Comparison of ENCODE assay signal across 9 cellular contexts in genomic region chr16:88650749-88651275, GRCh38. TPM values are rescaled to one million over a fixed set of nuclear protein-coding genes. Genes with fewer than 3 reads are reported as not detected.
DNase-seq lines count a peak whose midpoint lies in the region; ATAC-seq, FAIRE-seq and TF ChIP-seq lines count a peak whose summit lies in the region.
"Had no signal": no experiment of that assay in that cellular context is flagged by ENCODE, and none has a peak within 500 bp of the region (broad histone marks: within the 10 kb centered on the region; RNA-seq: fewer than 3 reads in every experiment).

CYBA (minus strand) TSS chr16:88651053; CDS start chr16:88651013, 40 bp downstream.

- peak; percentile 85 for TF ChIP-seq POLR2A in GM12878 (IDR thresholded peaks at IDR 0.05; ENCODE audit: low read depth, low read length)

- intact Hi-C loops in GM12878 (cut with micrococcal nuclease; ENCODE audit: unreplicated experiment) (loop anchor here (1.0 to 5.0 kb wide), 4 partner anchors 12 to 161 kb away; partner anchors contain the start of genes APRT, CTU2, MVD and RNF166), PC-3 (cut with micrococcal nuclease) (no loop called here)

- TF ChIP-seq RAD21 in GM12878 (IDR thresholded peaks at IDR 0.05; ENCODE audit: insufficient read depth, low read depth, low read length) = no peak

- H3K36me3 ChIP-seq in GM12878 (ENCODE audit: control insufficient read depth in 2 of 2, insufficient read depth in 2 of 2, low read length in 1 of 2) (peaks cover 0 to 9% of the 10 kb centered on the region in 2 experiments), PC-3 (ENCODE audit: low read depth, low read length) (no peaks in the 10 kb centered on the region)

- peak; percentile 31 for FAIRE-seq in GM12878 (lab: Jason Lieb, UNC)

- H3K9ac ChIP-seq in GM12878 (ENCODE audit: control insufficient read depth, insufficient read depth, low read length) = peak within 1 kb of the TSS; percentile 87
- H3K9ac ChIP-seq in PC-3 (ENCODE audit: low read length) = no peak within 1 kb of the TSS

- H3K27ac ChIP-seq in GM12878 (ENCODE audit: control insufficient read depth, insufficient read depth) (peak within 1 kb of the TSS; percentile 96), PC-3 (ENCODE audit: low read length) (no peak within 1 kb of the TSS)
- H3K27ac ChIP-seq: epithelial cell of prostate had no signal

- TF ChIP-seq EP300 in GM12878 (IDR thresholded peaks at IDR 0.05; ENCODE audit: borderline replicate concordance in 1 of 2, control insufficient read depth in 1 of 2, low read depth in 2 of 2, low read length in 2 of 2) = no peak

- H2AFZ ChIP-seq in GM12878 (ENCODE audit: control insufficient read depth, low read depth, low read length) (peak within 1 kb of the TSS; percentile 12; the same call in 1 of the 2 replicates), PC-3 (ENCODE audit: low read length) (no peak within 1 kb of the TSS)

- BruUV-seq in GM12878 (replicated peaks; lab: Mats Ljungman, UMichigan) = no TSS peak
- BruUV-seq in PC-3 (replicated peaks; lab: Mats Ljungman, UMichigan) = no TSS peak

- no peaks in the 10 kb centered on the region for H3F3A ChIP-seq in PC-3 (ENCODE audit: low read length, unreplicated experiment)

- peak; percentile 35 for DNase-seq in COLO829 (ENCODE audit: low spot score)
- DNase-seq in T-helper 22 cell (ENCODE audit: low read depth) = peak; percentile 72
- DNase-seq in GM12878 (ENCODE audit: low read depth, low spot score) = peak; percentile 49
- DNase-seq in iPS-NIHi7 (ENCODE audit: extremely low spot score) = peak; percentile 93
- DNase-seq in stimulated activated CD4-positive, alpha-beta T cell treated with anti-CD3 and anti-CD28 coated beads, Interleukin-15, amount 100 ng/mL, for 1 hour (ENCODE audit: low read depth in 1 of 2, low spot score in 1 of 2) = peak; percentile 64 to 67
- no peak for DNase-seq in PC-3

- H3K9me3 ChIP-seq in GM12878 (replicated peaks; ENCODE audit: control insufficient read depth, insufficient read depth, low read length) = no peaks in the 10 kb centered on the region
- H3K9me3 ChIP-seq in PC-3 (ENCODE audit: low read length) = no peaks in the 10 kb centered on the region

- H3K4me1 ChIP-seq in GM12878 (ENCODE audit: control insufficient read depth, insufficient read depth, low read length) (peaks cover 22% of the 10 kb centered on the region), PC-3 (ENCODE audit: insufficient read depth, low read length) (no peaks in the 10 kb centered on the region)

- H3K4me2 ChIP-seq in GM12878 (ENCODE audit: control insufficient read depth, insufficient read depth) (peak within 1 kb of the TSS; percentile 95), PC-3 (ENCODE audit: low read length) (no peak within 1 kb of the TSS)

- RAD21 ChIA-PET in GM12878 (lab: Charles Lee; ENCODE audit: unreplicated experiment) = interaction anchor here (1.2 kb wide), 1 partner anchor 15 kb away, joined by 3 read pairs; no protein-coding TSS in a partner anchor

- H4K20me1 ChIP-seq in GM12878 (ENCODE audit: control insufficient read depth, insufficient read depth) = peaks cover 3% of the 10 kb centered on the region; the same call in 1 of the 2 replicates
- no peaks in the 10 kb centered on the region for H4K20me1 ChIP-seq in PC-3 (ENCODE audit: low read length)

- in situ Hi-C loops in GM12878 (cut with MboI) = no loop called here

- peak; percentile 70 for ATAC-seq in GM19452 (IDR thresholded peaks at IDR 0.05; ENCODE audit: unreplicated experiment)
- peak; percentile 64 for ATAC-seq in HG03571 (IDR thresholded peaks at IDR 0.05; ENCODE audit: unreplicated experiment)
- ATAC-seq in GM12878 = peak; percentile 84
- ATAC-seq in PC-3 = no peak

- no peaks in the 10 kb centered on the region for H3K27me3 ChIP-seq in GM12878 (replicated peaks in 1 of 2; ENCODE audit: control insufficient read depth in 2 of 2, insufficient read depth in 2 of 2, low read length in 1 of 2)
- no peaks in the 10 kb centered on the region for H3K27me3 ChIP-seq in PC-3 (ENCODE audit: low read length)

- 1% methylated on average over 28 of the region's 41 CpGs for WGBS in GM12878 (ENCODE audit: insufficient coverage, insufficient replicate concordance, low lambda C conversion rate, missing lambda C conversion rate)

- H3K79me2 ChIP-seq in GM12878 (ENCODE audit: control insufficient read depth, insufficient read depth, low read length) (peaks cover 36% of the 10 kb centered on the region), PC-3 (ENCODE audit: low read length) (no peaks in the 10 kb centered on the region)

- SMC1A ChIA-PET in GM12878 (lab: Charles Lee; ENCODE audit: uncharacterized antibody, unreplicated experiment) = no interaction called here

- TF ChIP-seq CTCF in GM12878 (IDR thresholded peaks at IDR 0.05 in 2 of 3, conservative IDR thresholded peaks at IDR 0.05 in 1 of 3; ENCODE audit: control insufficient read depth in 2 of 3, extremely low read depth in 1 of 3, insufficient read depth in 1 of 3, low read depth in 3 of 3, low read length in 3 of 3) = no peak
- no peak for TF ChIP-seq CTCF in PC-3 (conservative IDR thresholded peaks at IDR 0.05; ENCODE audit: low read depth, low read length)

- POLR2A ChIA-PET in GM12878 (lab: Charles Lee) = interaction anchor here (0.5 to 2.6 kb wide), 6 partner anchors 11 to 432 kb away, joined by 3 to 8 read pairs (median 6); partner anchors contain the start of gene MVD
- POLR2A ChIA-PET in PC-3 (lab: Charles Lee; ENCODE audit: unreplicated experiment) = no interaction called here

- CTCF ChIA-PET in GM12878 (lab: Yijun Ruan, JAX) = no interaction called here
- CTCF ChIA-PET in PC-3 (lab: Charles Lee) = no interaction called here

- no peaks in the 10 kb centered on the region for H3K9me2 ChIP-seq in PC-3 (replicated peaks; ENCODE audit: low read length)

- H3K4me3 ChIP-seq in GM12878 (peak within 1 kb of the TSS; percentile 98), PC-3 (ENCODE audit: low read length) (no peak within 1 kb of the TSS)

TF ChIP-seq in GM12878, 131 proteins besides CTCF, POLR2A, EP300 and RAD21 (continues in another document):
- no peak for TF ChIP-seq GABPA (IDR thresholded peaks at IDR 0.05; ENCODE audit: low read depth)
- no peak for TF ChIP-seq FOXM1 (IDR thresholded peaks at IDR 0.05; ENCODE audit: low read depth, low read length)
- peak; percentile 6; the same call in 1 of the 2 replicates for TF ChIP-seq LARP7 (IDR thresholded peaks at IDR 0.05)
- no peak for TF ChIP-seq BMI1 (IDR thresholded peaks at IDR 0.05; ENCODE audit: borderline replicate concordance)
- TF ChIP-seq RUNX3 (IDR thresholded peaks at IDR 0.05; ENCODE audit: low read length) = no peak; the same call in 1 of the 2 replicates
- TF ChIP-seq, protein P1, sequence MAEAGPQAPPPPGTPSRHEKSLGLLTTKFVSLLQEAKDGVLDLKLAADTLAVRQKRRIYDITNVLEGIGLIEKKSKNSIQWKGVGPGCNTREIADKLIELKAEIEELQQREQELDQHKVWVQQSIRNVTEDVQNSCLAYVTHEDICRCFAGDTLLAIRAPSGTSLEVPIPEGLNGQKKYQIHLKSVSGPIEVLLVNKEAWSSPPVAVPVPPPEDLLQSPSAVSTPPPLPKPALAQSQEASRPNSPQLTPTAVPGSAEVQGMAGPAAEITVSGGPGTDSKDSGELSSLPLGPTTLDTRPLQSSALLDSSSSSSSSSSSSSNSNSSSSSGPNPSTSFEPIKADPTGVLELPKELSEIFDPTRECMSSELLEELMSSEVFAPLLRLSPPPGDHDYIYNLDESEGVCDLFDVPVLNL (IDR thresholded peaks at IDR 0.05; ENCODE audit: low read depth, low read length) = 0 out of 2 replicates have a peak, but pooled peaks have one; percentile 9
- no peak for TF ChIP-seq SUPT20H (IDR thresholded peaks at IDR 0.05; ENCODE audit: borderline replicate concordance, control insufficient read depth, low read depth, low read length)
- no peak for TF ChIP-seq ATF3 (IDR thresholded peaks at IDR 0.05; ENCODE audit: borderline replicate concordance, extremely low read depth, low read depth, low read length)
- peak; percentile 69 for TF ChIP-seq YY1 (IDR thresholded peaks at IDR 0.05; ENCODE audit: low read depth, low read length)
- TF ChIP-seq BACH1 (IDR thresholded peaks at IDR 0.05; ENCODE audit: borderline replicate concordance) = peak; percentile 68
- no peak for TF ChIP-seq MLLT1 (IDR thresholded peaks at IDR 0.05)
- TF ChIP-seq TAF1 (IDR thresholded peaks at IDR 0.05; ENCODE audit: borderline replicate concordance, low read depth, low read length) = peak; percentile 90

RNA-seq across cellular contexts. Expression of gene CYBA, which starts in this region (rescaled TPM):
- 178 and 189 TPM in 2 replicates for total RNA-seq in GM12878 (2013; cell fraction: nucleolus; rRNA removed)
- 531 and 598 TPM in 2 replicates for total RNA-seq in GM12878 (2014; rRNA removed)
- 114 and 132 TPM in 2 replicates for total RNA-seq in GM12878 (2014; rRNA removed; fragmentation: Illumina TruSeq; extraction: Trizol)
- 373 and 384 TPM in 2 replicates for total RNA-seq in GM12878 (2021)
- 92.9 TPM for polyA plus RNA-seq in GM12878 (2011; ENCODE audit: low read depth)
- polyA plus RNA-seq in GM12878 (2011; rRNA removed) = 29.3 and 78.7 TPM in 2 replicates
- 257 and 379 TPM in 2 replicates for polyA plus RNA-seq in GM12878 (2011; cell fraction: cytosol; rRNA removed)
- polyA plus RNA-seq in GM12878 (2011; cell fraction: nucleus; rRNA removed) = 417 and 477 TPM in 2 replicates
- polyA plus RNA-seq in GM12878 (2012) = 413 and 478 TPM in 2 replicates
- 7.9 and 53.2 TPM in 2 replicates for polyA plus RNA-seq in GM12878 (2014; fragmentation: Illumina TruSeq; extraction: Trizol)
- under 1 TPM; 0.55 to 0.66 TPM for polyA plus RNA-seq in GM12878 (2014; fragmentation: Nextera tagmentation; extraction: Ambion mirVana)
- 551 and 668 TPM in 2 replicates for polyA plus RNA-seq in GM12878 (2014; rRNA removed)
- polyA plus RNA-seq in GM12878 (2016; fragmentation: Nextera tagmentation; extraction: Ambion mirVana) = 100 to 1,000 TPM; 462 to 477 TPM
- 55.5 and 207 TPM in 2 replicates for polyA minus RNA-seq in GM12878 (2011; rRNA and poly(A)+ RNA removed)
- 88.6 and 114 TPM in 2 replicates for polyA minus RNA-seq in GM12878 (2011; cell fraction: cytosol; rRNA and poly(A)+ RNA removed)
- polyA minus RNA-seq in GM12878 (2011; cell fraction: nucleus; rRNA and poly(A)+ RNA removed) = 55.1 and 94.4 TPM in 2 replicates
- not detected in 2 replicates for total RNA-seq in PC-3 (2014; rRNA removed)

Comparison
In these comparisons a context has a peak if more than half of its experiments do, and no peak if none do; other contexts are left out.
1. RNA of gene CYBA (total RNA-seq): 114 to 598 TPM in GM12878; not detected in PC-3; every median in the first group is over 100 times any median in the second.